Comparison of ENCODE assay signal across 1 cellular context in the genomic region with DNA sequence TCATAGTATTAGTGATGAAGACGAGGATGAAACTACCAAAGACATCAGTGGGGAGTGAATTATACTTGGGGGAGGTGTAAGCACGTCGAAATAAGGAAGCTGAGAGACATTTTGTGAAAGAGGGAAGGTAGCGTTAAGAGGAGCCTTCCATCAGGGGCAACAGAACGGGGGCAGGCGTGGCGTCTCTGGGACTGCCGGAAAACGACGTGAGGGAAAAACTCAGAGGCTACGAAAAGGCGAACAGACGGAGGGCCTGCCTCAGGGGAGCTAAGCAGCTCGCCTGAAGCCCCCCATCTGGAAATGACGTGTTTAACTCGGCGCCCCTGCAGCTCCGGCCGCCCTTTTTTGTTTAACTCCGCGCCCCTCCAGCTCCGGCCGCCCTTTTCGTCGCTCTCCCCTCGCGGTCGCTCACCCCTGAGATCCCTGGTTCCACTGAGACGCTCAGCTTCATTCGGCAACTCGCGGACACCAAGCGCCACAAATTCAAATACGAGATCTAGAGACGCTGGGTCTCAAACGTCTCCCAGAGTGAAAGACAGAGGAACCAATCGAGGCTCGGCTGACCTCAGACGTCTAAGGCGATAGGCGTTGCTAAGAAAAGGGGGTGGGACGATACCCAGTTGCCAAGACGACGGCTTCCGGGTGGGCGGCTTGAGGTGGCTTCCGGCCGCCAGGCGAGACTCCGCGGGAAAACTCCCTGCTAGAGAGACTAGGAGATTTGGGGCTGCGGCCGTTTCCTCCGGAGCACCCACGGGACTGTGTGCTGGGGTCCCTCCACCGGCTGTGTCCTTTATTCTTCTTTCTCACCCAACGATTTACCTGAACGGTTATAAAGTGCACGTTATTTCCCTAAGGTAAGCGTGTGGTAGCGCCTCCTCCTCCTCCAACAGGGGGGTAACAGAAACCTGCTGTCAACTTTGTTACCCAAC.
TF ChIP-seq lines count a peak whose summit lies in the region.

No MANE protein-coding gene starts in this region.

TF ChIP-seq in SK-N-SH, 30 proteins besides CTCF, POLR2A, EP300 and RAD21 (continued from another document):
- TF ChIP-seq NRF1 (IDR thresholded peaks at IDR 0.05; ENCODE audit: low read depth, low read length) (no peak), EZH2phosphoT487 (IDR thresholded peaks at IDR 0.05; ENCODE audit: borderline replicate concordance, low read depth) (no peak), TEAD4 (IDR thresholded peaks at IDR 0.05; ENCODE audit: borderline replicate concordance, insufficient read depth) (no peak), TAF1 (IDR thresholded peaks at IDR 0.05; ENCODE audit: borderline replicate concordance, low read depth, low read length) (peak; percentile 68), GABPA (IDR thresholded peaks at IDR 0.05; ENCODE audit: low read depth) (peak; percentile 80), TCF12 (IDR thresholded peaks at IDR 0.05) (no peak), FOSL2 (IDR thresholded peaks at IDR 0.05; ENCODE audit: borderline replicate concordance, low read depth) (no peak), CHD2 (IDR thresholded peaks at IDR 0.05; ENCODE audit: low read length, partially characterized antibody) (peak; percentile 89), NFIC (IDR thresholded peaks at IDR 0.05; ENCODE audit: borderline replicate concordance) (no peak), YY1 (IDR thresholded peaks at IDR 0.05; ENCODE audit: low read depth) (no peak), SIN3A (IDR thresholded peaks at IDR 0.05; ENCODE audit: borderline replicate concordance, low read depth, low read length) (peak; percentile 99), FOXM1 (IDR thresholded peaks at IDR 0.05; ENCODE audit: low read depth) (no peak), RXRA (IDR thresholded peaks at IDR 0.05; ENCODE audit: borderline replicate concordance, low read depth) (no peak), POLR2AphosphoS5 (IDR thresholded peaks at IDR 0.05; ENCODE audit: low read depth, low read length) (peak; percentile 74; the same call in 1 of the 2 replicates), RFX5 (IDR thresholded peaks at IDR 0.05; ENCODE audit: low read length) (peak; percentile 88), MEF2A (IDR thresholded peaks at IDR 0.05; ENCODE audit: borderline replicate concordance, low read depth) (no peak), RCOR1 (IDR thresholded peaks at IDR 0.05; ENCODE audit: low read length) (no peak)
- TF ChIP-seq, protein P1, sequence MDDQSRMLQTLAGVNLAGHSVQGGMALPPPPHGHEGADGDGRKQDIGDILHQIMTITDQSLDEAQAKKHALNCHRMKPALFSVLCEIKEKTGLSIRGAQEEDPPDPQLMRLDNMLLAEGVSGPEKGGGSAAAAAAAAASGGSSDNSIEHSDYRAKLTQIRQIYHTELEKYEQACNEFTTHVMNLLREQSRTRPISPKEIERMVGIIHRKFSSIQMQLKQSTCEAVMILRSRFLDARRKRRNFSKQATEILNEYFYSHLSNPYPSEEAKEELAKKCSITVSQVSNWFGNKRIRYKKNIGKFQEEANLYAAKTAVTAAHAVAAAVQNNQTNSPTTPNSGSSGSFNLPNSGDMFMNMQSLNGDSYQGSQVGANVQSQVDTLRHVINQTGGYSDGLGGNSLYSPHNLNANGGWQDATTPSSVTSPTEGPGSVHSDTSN (IDR thresholded peaks at IDR 0.05): peak; percentile 99
- TF ChIP-seq, protein P2, sequence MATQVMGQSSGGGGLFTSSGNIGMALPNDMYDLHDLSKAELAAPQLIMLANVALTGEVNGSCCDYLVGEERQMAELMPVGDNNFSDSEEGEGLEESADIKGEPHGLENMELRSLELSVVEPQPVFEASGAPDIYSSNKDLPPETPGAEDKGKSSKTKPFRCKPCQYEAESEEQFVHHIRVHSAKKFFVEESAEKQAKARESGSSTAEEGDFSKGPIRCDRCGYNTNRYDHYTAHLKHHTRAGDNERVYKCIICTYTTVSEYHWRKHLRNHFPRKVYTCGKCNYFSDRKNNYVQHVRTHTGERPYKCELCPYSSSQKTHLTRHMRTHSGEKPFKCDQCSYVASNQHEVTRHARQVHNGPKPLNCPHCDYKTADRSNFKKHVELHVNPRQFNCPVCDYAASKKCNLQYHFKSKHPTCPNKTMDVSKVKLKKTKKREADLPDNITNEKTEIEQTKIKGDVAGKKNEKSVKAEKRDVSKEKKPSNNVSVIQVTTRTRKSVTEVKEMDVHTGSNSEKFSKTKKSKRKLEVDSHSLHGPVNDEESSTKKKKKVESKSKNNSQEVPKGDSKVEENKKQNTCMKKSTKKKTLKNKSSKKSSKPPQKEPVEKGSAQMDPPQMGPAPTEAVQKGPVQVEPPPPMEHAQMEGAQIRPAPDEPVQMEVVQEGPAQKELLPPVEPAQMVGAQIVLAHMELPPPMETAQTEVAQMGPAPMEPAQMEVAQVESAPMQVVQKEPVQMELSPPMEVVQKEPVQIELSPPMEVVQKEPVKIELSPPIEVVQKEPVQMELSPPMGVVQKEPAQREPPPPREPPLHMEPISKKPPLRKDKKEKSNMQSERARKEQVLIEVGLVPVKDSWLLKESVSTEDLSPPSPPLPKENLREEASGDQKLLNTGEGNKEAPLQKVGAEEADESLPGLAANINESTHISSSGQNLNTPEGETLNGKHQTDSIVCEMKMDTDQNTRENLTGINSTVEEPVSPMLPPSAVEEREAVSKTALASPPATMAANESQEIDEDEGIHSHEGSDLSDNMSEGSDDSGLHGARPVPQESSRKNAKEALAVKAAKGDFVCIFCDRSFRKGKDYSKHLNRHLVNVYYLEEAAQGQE (IDR thresholded peaks at IDR 0.05; ENCODE audit: low read depth, low read length): no peak
- TF ChIP-seq, protein P3, sequence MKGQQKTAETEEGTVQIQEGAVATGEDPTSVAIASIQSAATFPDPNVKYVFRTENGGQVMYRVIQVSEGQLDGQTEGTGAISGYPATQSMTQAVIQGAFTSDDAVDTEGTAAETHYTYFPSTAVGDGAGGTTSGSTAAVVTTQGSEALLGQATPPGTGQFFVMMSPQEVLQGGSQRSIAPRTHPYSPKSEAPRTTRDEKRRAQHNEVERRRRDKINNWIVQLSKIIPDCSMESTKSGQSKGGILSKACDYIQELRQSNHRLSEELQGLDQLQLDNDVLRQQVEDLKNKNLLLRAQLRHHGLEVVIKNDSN (IDR thresholded peaks at IDR 0.05; ENCODE audit: borderline replicate concordance, low read depth): no peak
- TF ChIP-seq, protein P4, sequence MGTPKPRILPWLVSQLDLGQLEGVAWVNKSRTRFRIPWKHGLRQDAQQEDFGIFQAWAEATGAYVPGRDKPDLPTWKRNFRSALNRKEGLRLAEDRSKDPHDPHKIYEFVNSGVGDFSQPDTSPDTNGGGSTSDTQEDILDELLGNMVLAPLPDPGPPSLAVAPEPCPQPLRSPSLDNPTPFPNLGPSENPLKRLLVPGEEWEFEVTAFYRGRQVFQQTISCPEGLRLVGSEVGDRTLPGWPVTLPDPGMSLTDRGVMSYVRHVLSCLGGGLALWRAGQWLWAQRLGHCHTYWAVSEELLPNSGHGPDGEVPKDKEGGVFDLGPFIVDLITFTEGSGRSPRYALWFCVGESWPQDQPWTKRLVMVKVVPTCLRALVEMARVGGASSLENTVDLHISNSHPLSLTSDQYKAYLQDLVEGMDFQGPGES (IDR thresholded peaks at IDR 0.05; ENCODE audit: low read depth, low read length): peak; percentile 59
